Comparison of ENCODE assay signal across 8 cellular contexts in genomic region chr22:38870312-38870741, GRCh38. TPM values are rescaled to one million over a fixed set of nuclear protein-coding genes. Genes with fewer than 3 reads are reported as not detected.
DNase-seq lines count a peak whose midpoint lies in the region; ATAC-seq and TF ChIP-seq lines count a peak whose summit lies in the region.

No MANE protein-coding gene starts in this region.

- ATAC-seq in DND-41 (ENCODE audit: insufficient read depth, low read depth), result peak; percentile 78
- ATAC-seq in PC-3, result peak; percentile 44
- no peak for ATAC-seq in GM21619 (IDR thresholded peaks at IDR 0.05; ENCODE audit: unreplicated experiment)

- POLR2A ChIA-PET in PC-3 (lab: Charles Lee; ENCODE audit: unreplicated experiment), result no interaction called here

- peaks cover 22 to 31% (median 24%) of the 10 kb centered on the region in 3 donors for H3K4me1 Mint-ChIP-seq in IgD-negative memory B cell

- H3K9ac ChIP-seq in DND-41 (ENCODE audit: low read depth, low read length), result peak overlapping the region; percentile 70
- peak overlapping the region; percentile 82 for H3K9ac ChIP-seq in PC-3 (ENCODE audit: low read length)

- CTCF ChIA-PET in PC-3 (lab: Charles Lee), result interaction anchor here (1.0 to 1.1 kb wide), 3 partner anchors 54 to 133 kb away, joined by 3 to 6 read pairs (median 3); no protein-coding TSS in a partner anchor

- H3K36me3 Mint-ChIP-seq in IgD-negative memory B cell, result no peaks in the 10 kb centered on the region

- no peaks in the 10 kb centered on the region for H3K9me3 Mint-ChIP-seq in IgD-negative memory B cell

- no peaks in the 10 kb centered on the region for H3F3A ChIP-seq in PC-3 (ENCODE audit: low read length, unreplicated experiment)

- H3K4me3 Mint-ChIP-seq in IgD-negative memory B cell, result peak overlapping the region; percentile 85 to 93 (median 89)

- peaks cover 49% of the 10 kb centered on the region for H3K36me3 ChIP-seq in DND-41 (ENCODE audit: insufficient read depth, low read length)
- H3K36me3 ChIP-seq in PC-3 (ENCODE audit: low read depth, low read length), result peaks cover 8% of the 10 kb centered on the region

- H3K79me2 ChIP-seq in DND-41 (ENCODE audit: insufficient read depth, low read length) (peaks cover 38% of the 10 kb centered on the region), PC-3 (ENCODE audit: low read length) (peaks cover 37% of the 10 kb centered on the region)

- H3K9me3 ChIP-seq in DND-41 (ENCODE audit: insufficient read depth, low read length, severe bottlenecking) (no peaks in the 10 kb centered on the region), PC-3 (ENCODE audit: low read length) (no peaks in the 10 kb centered on the region)

- H3K27ac ChIP-seq in DND-41 (ENCODE audit: low read length), result peak overlapping the region; percentile 75; the same call in 1 of the 2 replicates
- H3K27ac ChIP-seq in PC-3 (ENCODE audit: low read length), result no peak overlapping the region

- peak overlapping the region; percentile 72 for H3K4me2 ChIP-seq in DND-41 (ENCODE audit: insufficient read depth, low read length)
- peak overlapping the region; percentile 80 for H3K4me2 ChIP-seq in PC-3 (ENCODE audit: low read length)

- H3K4me3 ChIP-seq in DND-41 (ENCODE audit: low read depth in 1 of 2, low read length in 2 of 2), result peak overlapping the region in 1 of 2 experiments; percentile 93; a peak in 2 of 4 replicates
- H3K4me3 ChIP-seq in PC-3 (ENCODE audit: low read length), result peak overlapping the region; percentile 66

- H2AFZ ChIP-seq in DND-41 (ENCODE audit: low read depth, low read length) (no peak overlapping the region), PC-3 (ENCODE audit: low read length) (no peak overlapping the region)

- no peaks in the 10 kb centered on the region for H3K9me2 ChIP-seq in PC-3 (replicated peaks; ENCODE audit: low read length)

- TF ChIP-seq CTCF in DND-41 (IDR thresholded peaks at IDR 0.05; ENCODE audit: borderline replicate concordance, extremely low read depth, low read length, poor library complexity, severe bottlenecking), result peak; percentile 82
- TF ChIP-seq CTCF in PC-3 (conservative IDR thresholded peaks at IDR 0.05; ENCODE audit: low read depth, low read length), result peak; percentile 89

- H3K4me1 ChIP-seq in DND-41 (ENCODE audit: insufficient read depth, low read length), result peaks cover 40% of the 10 kb centered on the region
- H3K4me1 ChIP-seq in PC-3 (ENCODE audit: insufficient read depth, low read length), result peaks cover 24% of the 10 kb centered on the region

- intact Hi-C loops in PC-3 (cut with micrococcal nuclease), result loop anchor here (1.0 to 5.0 kb wide), 3 partner anchors 102 to 133 kb away; partner anchors contain the start of gene APOBEC3B

- peak; percentile 90 for DNase-seq in DND-41
- DNase-seq in PC-3, result peak; percentile 75
- peak; percentile 86 for DNase-seq in activated T-cell treated with anti-CD3 and anti-CD28 coated beads for 4 hours
- DNase-seq in erythroblast (lab: John Stamatoyannopoulos, UW), result peak; percentile 84 to 91
- DNase-seq in mucosa of gallbladder (ENCODE audit: low spot score), result peak; percentile 85
- peak; percentile 75 to 78 for DNase-seq in stimulated activated CD8-positive, alpha-beta memory T cell treated with anti-CD3 and anti-CD28 coated beads, Interleukin-2, amount 100 ng/mL, for 1 hour (ENCODE audit: low read depth in 2 of 2)

- no peak for TF ChIP-seq POLR2A in erythroblast (IDR thresholded peaks at IDR 0.05; ENCODE audit: low read length)

- H4K20me1 ChIP-seq in DND-41 (ENCODE audit: insufficient read depth, low read length) (peaks cover 46% of the 10 kb centered on the region), PC-3 (ENCODE audit: low read length) (peaks cover 5% of the 10 kb centered on the region; the same call in 1 of the 2 replicates)

- H3K27me3 ChIP-seq in DND-41 (ENCODE audit: insufficient read depth, low read length, poor library complexity), result peaks cover 29% of the 10 kb centered on the region
- H3K27me3 ChIP-seq in PC-3 (ENCODE audit: low read length), result no peaks in the 10 kb centered on the region

- peak overlapping the region; percentile 93 to 98 (median 95) for H3K27ac Mint-ChIP-seq in IgD-negative memory B cell

- TSS peak; percentile 29 for BruUV-seq in PC-3 (replicated peaks; lab: Mats Ljungman, UMichigan)

- H3K27me3 Mint-ChIP-seq in IgD-negative memory B cell, result peaks cover 4% of the 10 kb centered on the region

RNA-seq across cellular contexts. Expression of gene CBX6, which starts 1.7 kb away (rescaled TPM):
- polyA plus RNA-seq in IgD-negative memory B cell, result 7.1 TPM
- 37.5 and 50.1 TPM in 2 replicates for total RNA-seq in PC-3 (2014; rRNA removed)
- 97.5 TPM for total RNA-seq in mucosa of gallbladder

RNA-seq across cellular contexts. Expression of gene NPTXR, which starts 26.5 kb away (rescaled TPM):
- 0.04 TPM for polyA plus RNA-seq in IgD-negative memory B cell
- total RNA-seq in PC-3 (2014; rRNA removed) (2.8 and 3.5 TPM in 2 replicates), mucosa of gallbladder (15.0 TPM)
